1 cellular context compared by ENCODE assay signal in the genomic region with DNA sequence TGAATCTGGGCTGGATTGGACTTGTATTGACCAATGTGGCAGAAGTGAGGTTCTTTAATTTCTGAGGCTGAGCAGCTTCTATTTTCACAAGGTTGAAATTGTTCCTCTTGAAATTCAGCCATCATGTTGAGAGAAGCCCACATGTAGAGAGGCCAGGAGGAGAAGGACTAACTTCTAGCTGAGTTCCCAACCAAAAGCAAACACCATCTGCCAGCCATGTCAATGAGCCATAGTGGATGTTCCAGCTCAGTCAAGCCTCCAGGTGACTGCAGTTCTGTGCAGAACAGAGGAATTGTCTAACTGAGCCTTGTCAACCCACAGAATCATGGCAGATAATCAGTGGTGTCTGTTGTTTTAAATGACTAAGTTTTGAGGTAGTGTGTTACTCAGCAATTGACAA.
TF ChIP-seq lines count a peak whose summit lies in the region.

No MANE protein-coding gene starts in this region.

TF ChIP-seq in K562, 482 proteins besides CTCF, POLR2A, EP300 and RAD21:
- TF ChIP-seq, protein P1, sequence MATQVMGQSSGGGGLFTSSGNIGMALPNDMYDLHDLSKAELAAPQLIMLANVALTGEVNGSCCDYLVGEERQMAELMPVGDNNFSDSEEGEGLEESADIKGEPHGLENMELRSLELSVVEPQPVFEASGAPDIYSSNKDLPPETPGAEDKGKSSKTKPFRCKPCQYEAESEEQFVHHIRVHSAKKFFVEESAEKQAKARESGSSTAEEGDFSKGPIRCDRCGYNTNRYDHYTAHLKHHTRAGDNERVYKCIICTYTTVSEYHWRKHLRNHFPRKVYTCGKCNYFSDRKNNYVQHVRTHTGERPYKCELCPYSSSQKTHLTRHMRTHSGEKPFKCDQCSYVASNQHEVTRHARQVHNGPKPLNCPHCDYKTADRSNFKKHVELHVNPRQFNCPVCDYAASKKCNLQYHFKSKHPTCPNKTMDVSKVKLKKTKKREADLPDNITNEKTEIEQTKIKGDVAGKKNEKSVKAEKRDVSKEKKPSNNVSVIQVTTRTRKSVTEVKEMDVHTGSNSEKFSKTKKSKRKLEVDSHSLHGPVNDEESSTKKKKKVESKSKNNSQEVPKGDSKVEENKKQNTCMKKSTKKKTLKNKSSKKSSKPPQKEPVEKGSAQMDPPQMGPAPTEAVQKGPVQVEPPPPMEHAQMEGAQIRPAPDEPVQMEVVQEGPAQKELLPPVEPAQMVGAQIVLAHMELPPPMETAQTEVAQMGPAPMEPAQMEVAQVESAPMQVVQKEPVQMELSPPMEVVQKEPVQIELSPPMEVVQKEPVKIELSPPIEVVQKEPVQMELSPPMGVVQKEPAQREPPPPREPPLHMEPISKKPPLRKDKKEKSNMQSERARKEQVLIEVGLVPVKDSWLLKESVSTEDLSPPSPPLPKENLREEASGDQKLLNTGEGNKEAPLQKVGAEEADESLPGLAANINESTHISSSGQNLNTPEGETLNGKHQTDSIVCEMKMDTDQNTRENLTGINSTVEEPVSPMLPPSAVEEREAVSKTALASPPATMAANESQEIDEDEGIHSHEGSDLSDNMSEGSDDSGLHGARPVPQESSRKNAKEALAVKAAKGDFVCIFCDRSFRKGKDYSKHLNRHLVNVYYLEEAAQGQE (CRISPR knock-in tag; IDR thresholded peaks at IDR 0.05; ENCODE audit: low read depth): no peak
